ENCODE assay signal across 15 cellular contexts in the genomic region with DNA sequence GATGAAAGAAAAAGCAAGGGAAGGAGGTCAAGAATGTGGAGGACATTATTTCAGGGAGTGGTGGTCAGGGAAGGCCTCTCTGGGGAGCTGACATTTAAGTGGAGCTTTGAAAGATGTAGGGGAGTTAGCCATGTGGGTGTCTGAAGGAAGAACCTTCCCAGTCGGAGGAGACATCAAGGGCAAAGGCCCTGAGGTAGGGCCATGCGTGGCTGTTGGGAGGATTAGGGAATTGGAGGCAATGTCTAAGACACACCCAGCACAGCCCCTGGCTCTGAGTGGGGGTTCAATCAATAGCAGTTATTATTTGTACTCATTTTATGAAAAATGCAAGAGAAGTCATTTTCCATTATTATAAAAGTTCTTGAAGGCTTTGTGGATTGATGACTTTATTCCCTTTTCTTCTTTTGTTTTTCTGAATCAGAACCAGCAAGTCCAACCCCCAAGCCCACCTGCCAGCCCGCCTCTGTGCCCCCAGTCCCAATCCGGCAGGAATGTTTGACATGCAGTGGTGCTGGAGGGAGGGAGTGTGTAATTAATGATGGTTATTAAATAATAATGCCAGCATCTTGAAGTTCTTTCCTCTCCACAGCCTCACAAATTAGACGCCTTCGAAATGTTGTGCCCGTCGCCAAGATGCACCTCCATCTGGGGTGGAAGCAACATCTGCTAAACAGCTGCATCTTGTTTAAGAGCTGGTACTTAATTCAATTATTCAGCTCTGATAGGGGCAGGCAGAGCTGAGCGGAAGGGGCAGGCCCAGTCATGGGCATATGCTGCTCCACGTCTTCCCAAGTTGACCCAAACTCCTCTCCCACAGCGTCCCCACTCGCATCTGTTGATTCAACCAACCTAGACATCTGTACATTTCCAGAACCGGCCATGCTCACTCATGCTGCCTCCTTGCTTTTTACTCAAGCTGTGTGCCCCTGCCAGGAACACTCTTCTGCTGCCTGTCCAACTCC.
DNase-seq lines count a peak whose midpoint lies in the region; ATAC-seq, FAIRE-seq and TF ChIP-seq lines count a peak whose summit lies in the region.
"Had no signal": no experiment of that assay in that cellular context is flagged by ENCODE, and none has a peak within 500 bp of the region (broad histone marks: within the 10 kb centered on the region; RNA-seq: fewer than 3 reads in every experiment).

No MANE protein-coding gene starts in this region.

- peak overlapping the region; percentile 60 for H3K4me2 ChIP-seq in astrocyte (ENCODE audit: low read length)

- no peaks in the 10 kb centered on the region for H4K20me1 ChIP-seq in astrocyte (ENCODE audit: insufficient read depth, low read length)

- no peak overlapping the region for H2AFZ ChIP-seq in astrocyte (ENCODE audit: low read depth, low read length)

- H3K79me2 ChIP-seq in astrocyte (ENCODE audit: insufficient read depth, low read length): no peaks in the 10 kb centered on the region

- FAIRE-seq in astrocyte (lab: Jason Lieb, UNC): no peak
- FAIRE-seq: G401.6, pancreas had no signal

- H3K9me3 ChIP-seq in astrocyte (ENCODE audit: insufficient read depth, low read depth, low read length) (no peaks in the 10 kb centered on the region), right cardiac atrium (ENCODE audit: control insufficient read depth, low read length) (no peaks in the 10 kb centered on the region), stomach smooth muscle (ENCODE audit: control insufficient read depth in 2 of 2, low read length in 2 of 2) (no peaks in the 10 kb centered on the region)
- H3K9me3 ChIP-seq: pancreas had no signal

- peaks cover 6% of the 10 kb centered on the region for H3K27me3 Mint-ChIP-seq in astrocyte (ENCODE audit: low read depth, unreplicated experiment)

- 92% methylated on average over 13 of the region's 13 CpGs for WGBS in right cardiac atrium

- H3K9me3 Mint-ChIP-seq in astrocyte (ENCODE audit: unreplicated experiment): peaks cover 1% of the 10 kb centered on the region
- H3K9me3 Mint-ChIP-seq in stimulated activated effector memory CD8-positive, alpha-beta T cell treated with anti-CD3 and anti-CD28 coated beads, Interleukin-12 subunit alpha, Interleukin-12 subunit beta, amount 100 ng/mL, for 72 hours: no peaks in the 10 kb centered on the region
- H3K9me3 Mint-ChIP-seq: activated naive CD4-positive, alpha-beta T cell treated with anti-CD3 and anti-CD28 coated beads, Interleukin-2, amount 10 ng/mL, durations not matched to agents 7 days and 5 days; CD8-positive, alpha-beta memory T cell; mesothelial cell of epicardium had no signal

- intact Hi-C loops in right cardiac atrium (cut with DNase I): no loop called here

- H3K4me3 ChIP-seq in H7 (ENCODE audit: insufficient read depth, low read depth, low read length) (no peak overlapping the region), astrocyte (ENCODE audit: insufficient read depth, low read depth, low read length) (no peak overlapping the region), right cardiac atrium (ENCODE audit: low read length) (no peak overlapping the region), stomach smooth muscle (ENCODE audit: low read length in 2 of 2) (no peak overlapping the region)
- H3K4me3 ChIP-seq: pancreas had no signal

- H3K36me3 ChIP-seq in H7 (replicated peaks; ENCODE audit: control insufficient read depth, insufficient read depth, low read length) (no peaks in the 10 kb centered on the region), astrocyte (ENCODE audit: insufficient read depth, low read length) (no peaks in the 10 kb centered on the region), stomach smooth muscle (ENCODE audit: control insufficient read depth in 2 of 2, insufficient read depth in 2 of 2, low read length in 2 of 2) (no peaks in the 10 kb centered on the region)
- H3K36me3 ChIP-seq: pancreas had no signal

- H3K4me3 Mint-ChIP-seq in astrocyte (ENCODE audit: unreplicated experiment): no peak overlapping the region
- no peak overlapping the region for H3K4me3 Mint-ChIP-seq in stimulated activated effector memory CD8-positive, alpha-beta T cell treated with anti-CD3 and anti-CD28 coated beads, Interleukin-12 subunit alpha, Interleukin-12 subunit beta, amount 100 ng/mL, for 72 hours
- H3K4me3 Mint-ChIP-seq: activated naive CD4-positive, alpha-beta T cell treated with anti-CD3 and anti-CD28 coated beads, Interleukin-2, amount 10 ng/mL, durations not matched to agents 7 days and 5 days; CD8-positive, alpha-beta memory T cell; mesothelial cell of epicardium had no signal

- peak overlapping the region; percentile 28 for H3K27ac ChIP-seq in astrocyte (ENCODE audit: low read depth, low read length)
- peak overlapping the region; percentile 57 for H3K27ac ChIP-seq in right cardiac atrium (ENCODE audit: low read length)
- H3K27ac ChIP-seq in stomach smooth muscle (ENCODE audit: low read length): peak overlapping the region; percentile 11
- H3K27ac ChIP-seq: VCaP had no signal

- DNase-seq in H7 (peak; percentile 6), astrocyte (ENCODE audit: low read depth) (no peak), right cardiac atrium (no peak), OCI-M2 (lab: John Stamatoyannopoulos, UW; ENCODE audit: unreplicated experiment) (no peak), COLO668 (lab: John Stamatoyannopoulos, UW; ENCODE audit: unreplicated experiment) (no peak)
- no peak for DNase-seq in stimulated activated effector memory CD8-positive, alpha-beta T cell treated with anti-CD3 and anti-CD28 coated beads, Interleukin-12 subunit alpha, Interleukin-12 subunit beta, amount 100 ng/mL, for 72 hours (ENCODE audit: low spot score in 2 of 2)
- DNase-seq: activated naive CD4-positive, alpha-beta T cell treated with anti-CD3 and anti-CD28 coated beads, Interleukin-2, amount 10 ng/mL, durations not matched to agents 7 days and 5 days; CD8-positive, alpha-beta memory T cell; cerebellar nuclear complex; NCI-H1048 had no signal

- H3K27ac Mint-ChIP-seq in astrocyte (ENCODE audit: unreplicated experiment): peak overlapping the region; percentile 93
- H3K27ac Mint-ChIP-seq in stimulated activated effector memory CD8-positive, alpha-beta T cell treated with anti-CD3 and anti-CD28 coated beads, Interleukin-12 subunit alpha, Interleukin-12 subunit beta, amount 100 ng/mL, for 72 hours: no peak overlapping the region
- H3K27ac Mint-ChIP-seq: activated naive CD4-positive, alpha-beta T cell treated with anti-CD3 and anti-CD28 coated beads, Interleukin-2, amount 10 ng/mL, durations not matched to agents 7 days and 5 days; mesothelial cell of epicardium had no signal

- peaks cover 2% of the 10 kb centered on the region for H3K36me3 Mint-ChIP-seq in astrocyte (ENCODE audit: low read depth, unreplicated experiment)
- H3K36me3 Mint-ChIP-seq in stimulated activated effector memory CD8-positive, alpha-beta T cell treated with anti-CD3 and anti-CD28 coated beads, Interleukin-12 subunit alpha, Interleukin-12 subunit beta, amount 100 ng/mL, for 72 hours: no peaks in the 10 kb centered on the region
- H3K36me3 Mint-ChIP-seq: activated naive CD4-positive, alpha-beta T cell treated with anti-CD3 and anti-CD28 coated beads, Interleukin-2, amount 10 ng/mL, durations not matched to agents 7 days and 5 days; CD8-positive, alpha-beta memory T cell; mesothelial cell of epicardium had no signal

- H3K27me3 ChIP-seq in H7 (ENCODE audit: control insufficient read depth, insufficient read depth, low read length) (no peaks in the 10 kb centered on the region; the same call in 1 of the 2 replicates), astrocyte (ENCODE audit: insufficient read depth, low read length) (no peaks in the 10 kb centered on the region), right cardiac atrium (ENCODE audit: control insufficient read depth, insufficient read depth) (no peaks in the 10 kb centered on the region), stomach smooth muscle (ENCODE audit: control insufficient read depth in 1 of 2, insufficient read depth in 2 of 2, low read length in 2 of 2) (no peaks in the 10 kb centered on the region)
- H3K27me3 ChIP-seq: pancreas had no signal

- peaks cover 71% of the 10 kb centered on the region for H3K4me1 Mint-ChIP-seq in astrocyte (ENCODE audit: low read depth, unreplicated experiment)
- H3K4me1 Mint-ChIP-seq in stimulated activated effector memory CD8-positive, alpha-beta T cell treated with anti-CD3 and anti-CD28 coated beads, Interleukin-12 subunit alpha, Interleukin-12 subunit beta, amount 100 ng/mL, for 72 hours: no peaks in the 10 kb centered on the region

- H3K9ac ChIP-seq in astrocyte (ENCODE audit: low read length) (peak overlapping the region; percentile 33), stomach smooth muscle (ENCODE audit: low read length in 2 of 2) (no peak overlapping the region)

- H3K4me1 ChIP-seq in astrocyte (ENCODE audit: insufficient read depth, low read length) (peaks cover 62% of the 10 kb centered on the region), right cardiac atrium (ENCODE audit: control insufficient read depth, insufficient read depth, low read length) (peaks cover 25% of the 10 kb centered on the region), stomach smooth muscle (ENCODE audit: control insufficient read depth, insufficient read depth, low read length) (peaks cover 39% of the 10 kb centered on the region)

- TF ChIP-seq CTCF in astrocyte (IDR thresholded peaks at IDR 0.05; ENCODE audit: insufficient read depth, low read depth, low read length): no peak

- no peak for ATAC-seq in right cardiac atrium
- no peak for ATAC-seq in stimulated activated effector memory CD8-positive, alpha-beta T cell treated with anti-CD3 and anti-CD28 coated beads, Interleukin-12 subunit alpha, Interleukin-12 subunit beta, amount 100 ng/mL, for 72 hours
